15 cellular contexts compared by ENCODE assay signal in genomic region chr11:28049338-28050216, GRCh38. TPM values are rescaled to one million over a fixed set of nuclear protein-coding genes. Genes with fewer than 3 reads are reported as not detected.
DNase-seq lines count a peak whose midpoint lies in the region; ATAC-seq, FAIRE-seq and TF ChIP-seq lines count a peak whose summit lies in the region.
"Had no signal": no experiment of that assay in that cellular context is flagged by ENCODE, and none has a peak within 500 bp of the region (broad histone marks: within the 10 kb centered on the region; RNA-seq: fewer than 3 reads in every experiment).

No MANE protein-coding gene starts in this region.

- H3K27me3 ChIP-seq in RWPE2 (ENCODE audit: insufficient read depth, poor library complexity, severe bottlenecking) (no peaks in the 10 kb centered on the region), suprapubic skin (no peaks in the 10 kb centered on the region)
- H3K27me3 ChIP-seq: BE2C, upper lobe of right lung had no signal

- H3K36me3 ChIP-seq in RWPE2 (ENCODE audit: low read depth) (peaks cover 30% of the 10 kb centered on the region), suprapubic skin (no peaks in the 10 kb centered on the region)
- H3K36me3 ChIP-seq: BE2C, upper lobe of right lung had no signal

- H3K9me3 ChIP-seq in RWPE2 (ENCODE audit: severe bottlenecking) (no peaks in the 10 kb centered on the region), suprapubic skin (no peaks in the 10 kb centered on the region)
- H3K9me3 ChIP-seq: BE2C, upper lobe of right lung had no signal

- TF ChIP-seq EP300 in suprapubic skin (IDR thresholded peaks at IDR 0.05), result no peak

- DNase-seq in HEK293T (ENCODE audit: extremely low spot score), result peak; percentile 9
- no peak for DNase-seq in RWPE2 (ENCODE audit: low spot score)
- peak; percentile 14 for DNase-seq in fibroblast of the aortic adventitia (ENCODE audit: low read depth)
- DNase-seq in frontal cortex (ENCODE audit: low spot score in 2 of 2), result no peak
- DNase-seq in hepatic stellate cell (ENCODE audit: low spot score), result no peak
- no peak for DNase-seq in suprapubic skin (ENCODE audit: low spot score in 2 of 2)
- no peak for DNase-seq in NCI-H187 treated with DMSO at 0.1 percent for 48 hours (lab: John Stamatoyannopoulos, UW)
- DNase-seq: activated B cell treated with CpG ODN at 0.5 μM for 24 hours; activated CD8-positive, alpha-beta memory T cell treated with anti-CD3 and anti-CD28 coated beads, Interleukin-2, amount 50 U/mL, for 48 hours; BE2C; GDM1; hippocampal formation; stimulated activated CD8-positive, alpha-beta memory T cell treated with anti-CD3 and anti-CD28 coated beads, Interleukin-4, amount 100 ng/mL, for 48 hours; upper lobe of right lung had no signal

- POLR2A ChIA-PET in HEK293T (lab: Yijun Ruan, JAX), result no interaction called here

- FAIRE-seq in A204.1 (lab: Jason Lieb, UNC), result peak; percentile 51
- no peak for FAIRE-seq in frontal cortex (lab: Jason Lieb, UNC)

- TF ChIP-seq POLR2A in suprapubic skin (IDR thresholded peaks at IDR 0.05), result no peak

- peak; percentile 96 for ATAC-seq in RWPE2 (ENCODE audit: low read depth)
- ATAC-seq: upper lobe of right lung had no signal

- TF ChIP-seq CTCF in RWPE2 (IDR thresholded peaks at IDR 0.05; ENCODE audit: poor library complexity, severe bottlenecking) (no peak), fibroblast of the aortic adventitia (IDR thresholded peaks at IDR 0.05; ENCODE audit: insufficient read depth, low read length) (no peak), suprapubic skin (IDR thresholded peaks at IDR 0.05) (no peak)

- CTCF ChIA-PET in HEK293T (lab: Yijun Ruan, JAX), result no interaction called here

- H3K4me3 ChIP-seq in RWPE2 (ENCODE audit: severe bottlenecking) (no peak overlapping the region), fibroblast of the aortic adventitia (ENCODE audit: low read depth, low read length) (no peak overlapping the region), suprapubic skin (no peak overlapping the region)
- H3K4me3 ChIP-seq: upper lobe of right lung had no signal

- peaks cover 21% of the 10 kb centered on the region for H3K4me1 ChIP-seq in RWPE2 (ENCODE audit: insufficient read depth, poor library complexity, severe bottlenecking)
- H3K4me1 ChIP-seq in suprapubic skin, result no peaks in the 10 kb centered on the region
- H3K4me1 ChIP-seq: BE2C, upper lobe of right lung had no signal

- WGBS in suprapubic skin, result 60% methylated on average over 5 of the region's 5 CpGs

- H3K27ac ChIP-seq in RWPE2 (ENCODE audit: poor library complexity, severe bottlenecking), result peak overlapping the region; percentile 63
- no peak overlapping the region for H3K27ac ChIP-seq in suprapubic skin
- H3K27ac ChIP-seq: upper lobe of right lung had no signal

TF ChIP-seq in HEK293T, 16 proteins besides CTCF, POLR2A, EP300 and RAD21:
- TF ChIP-seq PKNOX1 (IDR thresholded peaks at IDR 0.05) (peak; percentile 97), FOXM1 (IDR thresholded peaks at IDR 0.05; ENCODE audit: borderline replicate concordance) (no peak)

RNA-seq across cellular contexts. Expression of gene KIF18A, which starts 58.4 kb away (rescaled TPM):
- total RNA-seq in fibroblast of the aortic adventitia (ENCODE audit: low replicate concordance), result 0.82 and 18.2 TPM in 2 replicates
- total RNA-seq in frontal cortex, result 4.9 TPM
- total RNA-seq in suprapubic skin, result 1 to 10 TPM; 2.9 to 6.6 (median 4.2) TPM

RNA-seq across cellular contexts. Expression of gene METTL15, which starts 58.6 kb away (rescaled TPM):
- 6.0 and 24.6 TPM in 2 replicates for total RNA-seq in fibroblast of the aortic adventitia (ENCODE audit: low replicate concordance)
- total RNA-seq in frontal cortex, result 19.2 TPM
- total RNA-seq in suprapubic skin, result 10 to 100 TPM in 3 of 4 donors, 1 to 10 TPM in 1; 6.4 to 16.1 (median 10.2) TPM

Comparison
In these comparisons a context has a peak if more than half of its experiments do, and no peak if none do; other contexts are left out.
1. DNase-seq: peak in HEK293T (single experiment) and fibroblast of the aortic adventitia (single experiment); none in RWPE2 (single experiment), frontal cortex (0 of 2), hepatic stellate cell (single experiment), suprapubic skin (0 of 2) and NCI-H187 treated with DMSO at 0.1 percent for 48 hours (single experiment).